Comparison of ENCODE assay signal across 1 cellular context in the genomic region with DNA sequence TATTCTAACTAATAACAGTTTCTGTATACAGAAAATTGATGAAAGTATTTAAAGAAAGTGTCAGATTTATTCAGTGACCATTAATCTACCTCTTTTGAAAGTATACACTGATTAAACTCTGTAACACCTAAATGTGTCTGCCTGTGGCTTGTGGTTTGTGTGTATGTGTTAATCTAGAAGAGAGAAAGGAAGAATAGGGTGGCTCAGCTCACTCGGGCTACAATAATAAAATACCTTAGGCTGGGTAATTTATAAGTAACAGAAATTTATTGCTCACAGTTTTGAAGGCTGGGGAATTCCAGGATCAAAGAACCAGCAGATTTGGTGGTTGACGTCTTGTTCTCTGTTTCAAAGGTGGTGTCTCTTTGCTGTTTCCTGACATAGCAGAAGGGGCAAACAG.
TF ChIP-seq lines count a peak whose summit lies in the region.

No MANE protein-coding gene starts in this region.

TF ChIP-seq in GM23338, 12 proteins besides CTCF, POLR2A, EP300 and RAD21 (continued from another document):
- no peak for TF ChIP-seq ZNF462 (CRISPR knock-in tag; IDR thresholded peaks at IDR 0.05)
- TF ChIP-seq EZH2 (IDR thresholded peaks at IDR 0.05; ENCODE audit: low read depth, unreplicated experiment): no peak
- TF ChIP-seq CREB1 (CRISPR knock-in tag; IDR thresholded peaks at IDR 0.05; ENCODE audit: low read depth): no peak
- no peak for TF ChIP-seq POLR2AphosphoS5 (IDR thresholded peaks at IDR 0.05; ENCODE audit: low read depth)
- no peak for TF ChIP-seq JUNB (IDR thresholded peaks at IDR 0.05; ENCODE audit: unreplicated experiment)
- TF ChIP-seq, protein P1, sequence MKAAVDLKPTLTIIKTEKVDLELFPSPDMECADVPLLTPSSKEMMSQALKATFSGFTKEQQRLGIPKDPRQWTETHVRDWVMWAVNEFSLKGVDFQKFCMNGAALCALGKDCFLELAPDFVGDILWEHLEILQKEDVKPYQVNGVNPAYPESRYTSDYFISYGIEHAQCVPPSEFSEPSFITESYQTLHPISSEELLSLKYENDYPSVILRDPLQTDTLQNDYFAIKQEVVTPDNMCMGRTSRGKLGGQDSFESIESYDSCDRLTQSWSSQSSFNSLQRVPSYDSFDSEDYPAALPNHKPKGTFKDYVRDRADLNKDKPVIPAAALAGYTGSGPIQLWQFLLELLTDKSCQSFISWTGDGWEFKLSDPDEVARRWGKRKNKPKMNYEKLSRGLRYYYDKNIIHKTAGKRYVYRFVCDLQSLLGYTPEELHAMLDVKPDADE (IDR thresholded peaks at IDR 0.05): no peak
- no peak for TF ChIP-seq STAT1 (IDR thresholded peaks at IDR 0.05; ENCODE audit: unreplicated experiment)
- no peak for TF ChIP-seq ZNF331 (CRISPR knock-in tag; IDR thresholded peaks at IDR 0.05; ENCODE audit: low read depth)
- no peak for TF ChIP-seq ZNF114 (CRISPR knock-in tag; IDR thresholded peaks at IDR 0.05)
- TF ChIP-seq NANOG (IDR thresholded peaks at IDR 0.05; ENCODE audit: borderline replicate concordance): no peak
- TF ChIP-seq, protein P2, sequence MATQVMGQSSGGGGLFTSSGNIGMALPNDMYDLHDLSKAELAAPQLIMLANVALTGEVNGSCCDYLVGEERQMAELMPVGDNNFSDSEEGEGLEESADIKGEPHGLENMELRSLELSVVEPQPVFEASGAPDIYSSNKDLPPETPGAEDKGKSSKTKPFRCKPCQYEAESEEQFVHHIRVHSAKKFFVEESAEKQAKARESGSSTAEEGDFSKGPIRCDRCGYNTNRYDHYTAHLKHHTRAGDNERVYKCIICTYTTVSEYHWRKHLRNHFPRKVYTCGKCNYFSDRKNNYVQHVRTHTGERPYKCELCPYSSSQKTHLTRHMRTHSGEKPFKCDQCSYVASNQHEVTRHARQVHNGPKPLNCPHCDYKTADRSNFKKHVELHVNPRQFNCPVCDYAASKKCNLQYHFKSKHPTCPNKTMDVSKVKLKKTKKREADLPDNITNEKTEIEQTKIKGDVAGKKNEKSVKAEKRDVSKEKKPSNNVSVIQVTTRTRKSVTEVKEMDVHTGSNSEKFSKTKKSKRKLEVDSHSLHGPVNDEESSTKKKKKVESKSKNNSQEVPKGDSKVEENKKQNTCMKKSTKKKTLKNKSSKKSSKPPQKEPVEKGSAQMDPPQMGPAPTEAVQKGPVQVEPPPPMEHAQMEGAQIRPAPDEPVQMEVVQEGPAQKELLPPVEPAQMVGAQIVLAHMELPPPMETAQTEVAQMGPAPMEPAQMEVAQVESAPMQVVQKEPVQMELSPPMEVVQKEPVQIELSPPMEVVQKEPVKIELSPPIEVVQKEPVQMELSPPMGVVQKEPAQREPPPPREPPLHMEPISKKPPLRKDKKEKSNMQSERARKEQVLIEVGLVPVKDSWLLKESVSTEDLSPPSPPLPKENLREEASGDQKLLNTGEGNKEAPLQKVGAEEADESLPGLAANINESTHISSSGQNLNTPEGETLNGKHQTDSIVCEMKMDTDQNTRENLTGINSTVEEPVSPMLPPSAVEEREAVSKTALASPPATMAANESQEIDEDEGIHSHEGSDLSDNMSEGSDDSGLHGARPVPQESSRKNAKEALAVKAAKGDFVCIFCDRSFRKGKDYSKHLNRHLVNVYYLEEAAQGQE (IDR thresholded peaks at IDR 0.05; ENCODE audit: unreplicated experiment): no peak
TF ChIP-seq in GM23338: peak in this region for 0.
